26 cellular contexts compared by ENCODE assay signal in genomic region chr1:203424285-203424684, GRCh38. TPM values are rescaled to one million over a fixed set of nuclear protein-coding genes. Genes with fewer than 3 reads are reported as not detected.
DNase-seq lines count a peak whose midpoint lies in the region; ATAC-seq and TF ChIP-seq lines count a peak whose summit lies in the region.
"Had no signal": no experiment of that assay in that cellular context is flagged by ENCODE, and none has a peak within 500 bp of the region (broad histone marks: within the 10 kb centered on the region; RNA-seq: fewer than 3 reads in every experiment).

No MANE protein-coding gene starts in this region.

- H3K27ac ChIP-seq in VCaP = peak overlapping the region; percentile 92
- H3K27ac ChIP-seq in gastroesophageal sphincter = no peak overlapping the region
- peak overlapping the region; percentile 84 to 87 (median 86) for H3K27ac ChIP-seq in transverse colon
- H3K27ac ChIP-seq: BLaER1 had no signal

- H3K4me1 Mint-ChIP-seq in nephron = peaks cover 45% of the 10 kb centered on the region
- H3K4me1 Mint-ChIP-seq: CD4-positive, alpha-beta memory T cell; CD4-positive, CD25-positive, alpha-beta regulatory T cell; CD8-positive, alpha-beta memory T cell had no signal

- H3K27ac Mint-ChIP-seq in nephron = peak overlapping the region in 2 of 3 experiments; percentile 66 to 84
- H3K27ac Mint-ChIP-seq: CD4-positive, alpha-beta memory T cell; CD4-positive, CD25-positive, alpha-beta regulatory T cell; CD8-positive, alpha-beta memory T cell had no signal

- no peaks in the 10 kb centered on the region for H3K27me3 ChIP-seq in gastroesophageal sphincter
- no peaks in the 10 kb centered on the region for H3K27me3 ChIP-seq in transverse colon
- H3K27me3 ChIP-seq: BE2C, BLaER1 had no signal

- no peak for TF ChIP-seq EP300 in gastroesophageal sphincter (IDR thresholded peaks at IDR 0.05)
- no peak for TF ChIP-seq EP300 in transverse colon (IDR thresholded peaks at IDR 0.05; ENCODE audit: low read depth)

- H3K4me1 ChIP-seq in gastroesophageal sphincter = peaks cover 0 to 19% (median 10%) of the 10 kb centered on the region in 3 donors
- H3K4me1 ChIP-seq in transverse colon = peaks cover 13 to 36% (median 19%) of the 10 kb centered on the region in 4 donors

- peaks cover 19% of the 10 kb centered on the region for H3K27me3 Mint-ChIP-seq in nephron (ENCODE audit: low read depth)

- no peaks in the 10 kb centered on the region for H3K36me3 ChIP-seq in gastroesophageal sphincter
- no peaks in the 10 kb centered on the region for H3K36me3 ChIP-seq in transverse colon
- H3K36me3 ChIP-seq: BE2C, BLaER1 had no signal

- no peak overlapping the region for H3K4me3 Mint-ChIP-seq in nephron
- H3K4me3 Mint-ChIP-seq: CD4-positive, alpha-beta memory T cell; CD4-positive, CD25-positive, alpha-beta regulatory T cell; CD8-positive, alpha-beta memory T cell had no signal

- in situ Hi-C loops in transverse colon (cut with MboI; ENCODE audit: low pct_ligation_motif_present in 1 of 4, low pct_unique_long_range_greater_than_20kb in 1 of 4, low sequenced_read_pairs in 3 of 4) = no loop called here

- H3K9me3 Mint-ChIP-seq in nephron = no peaks in the 10 kb centered on the region
- H3K9me3 Mint-ChIP-seq: CD14-positive monocyte; CD4-positive, alpha-beta memory T cell; CD8-positive, alpha-beta memory T cell had no signal

- WGBS in gastroesophageal sphincter (ENCODE audit: low coverage in 1 of 2), 2 donors = 44 to 61% methylated on average over 3 of the region's 3 CpGs
- 69% methylated on average over 3 of the region's 3 CpGs for WGBS in transverse colon (ENCODE audit: low coverage in 1 of 2), 2 donors

- H3K9me3 ChIP-seq in gastroesophageal sphincter (no peaks in the 10 kb centered on the region), transverse colon (no peaks in the 10 kb centered on the region)
- H3K9me3 ChIP-seq: BE2C, BLaER1 had no signal

- no peaks in the 10 kb centered on the region for H3K36me3 Mint-ChIP-seq in nephron (ENCODE audit: low read depth)
- H3K36me3 Mint-ChIP-seq: CD14-positive monocyte; CD4-positive, alpha-beta memory T cell; CD4-positive, CD25-positive, alpha-beta regulatory T cell; CD8-positive, alpha-beta memory T cell had no signal

- DNase-seq in transverse colon (no peak), EL (no peak), NCI-H2227 (lab: John Stamatoyannopoulos, UW; ENCODE audit: unreplicated experiment) (no peak), hepatic stellate cell (ENCODE audit: low spot score) (no peak)
- no peak for DNase-seq in stimulated activated CD4-positive, alpha-beta T cell treated with anti-CD3 and anti-CD28 coated beads, Interleukin-4, amount 100 ng/mL, for 1 hour
- DNase-seq: 8988T; ACHN; BE2C; C1 segment of cervical spinal cord; CD4-positive, alpha-beta memory T cell; CD4-positive, CD25-positive, alpha-beta regulatory T cell; CD8-positive, alpha-beta memory T cell; COR-L47; DMS 273 treated with DMSO at 0.1 percent for 48 hours; DMS153; DMS53; DMS79; DND-41; GF-D8 had no signal

- TF ChIP-seq POLR2A in gastroesophageal sphincter (IDR thresholded peaks at IDR 0.05) (no peak), transverse colon (IDR thresholded peaks at IDR 0.05) (no peak)

- ATAC-seq in gastroesophageal sphincter = peak; percentile 64

- intact Hi-C loops in transverse colon (cut with DNase I; ENCODE audit: low total_unique reads) = no loop called here

- H3K4me3 ChIP-seq in gastroesophageal sphincter (no peak overlapping the region), transverse colon (no peak overlapping the region)
- H3K4me3 ChIP-seq: BLaER1 had no signal

- no peak for TF ChIP-seq CTCF in VCaP (conservative IDR thresholded peaks at IDR 0.05)
- no peak for TF ChIP-seq CTCF in gastroesophageal sphincter (IDR thresholded peaks at IDR 0.05)
- TF ChIP-seq CTCF in nephron (IDR thresholded peaks at IDR 0.05; ENCODE audit: unreplicated experiment in 3 of 3) = no peak
- no peak for TF ChIP-seq CTCF in transverse colon (IDR thresholded peaks at IDR 0.05)

RNA-seq across cellular contexts. Expression of gene PRELP, which starts 51.3 kb away (rescaled TPM):
- total RNA-seq in gastroesophageal sphincter (100 to 1,000 TPM in 1 of 4 donors, 10 to 100 TPM in 3; 63.9 to 149 (median 66.1) TPM), transverse colon (10 to 100 TPM; 15.4 to 35.2 (median 23.3) TPM)
- total RNA-seq: A673; CD4-positive, alpha-beta memory T cell; CD4-positive, CD25-positive, alpha-beta regulatory T cell; CD8-positive, alpha-beta memory T cell; Daoy had no signal

Comparison
In these comparisons a context has a peak if more than half of its experiments do, and no peak if none do; other contexts are left out.
1. H3K27ac ChIP-seq: peak in VCaP (single experiment) and transverse colon (4 of 4); none in gastroesophageal sphincter (0 of 4).